ENCODE assay signal across 8 cellular contexts in the genomic region with DNA sequence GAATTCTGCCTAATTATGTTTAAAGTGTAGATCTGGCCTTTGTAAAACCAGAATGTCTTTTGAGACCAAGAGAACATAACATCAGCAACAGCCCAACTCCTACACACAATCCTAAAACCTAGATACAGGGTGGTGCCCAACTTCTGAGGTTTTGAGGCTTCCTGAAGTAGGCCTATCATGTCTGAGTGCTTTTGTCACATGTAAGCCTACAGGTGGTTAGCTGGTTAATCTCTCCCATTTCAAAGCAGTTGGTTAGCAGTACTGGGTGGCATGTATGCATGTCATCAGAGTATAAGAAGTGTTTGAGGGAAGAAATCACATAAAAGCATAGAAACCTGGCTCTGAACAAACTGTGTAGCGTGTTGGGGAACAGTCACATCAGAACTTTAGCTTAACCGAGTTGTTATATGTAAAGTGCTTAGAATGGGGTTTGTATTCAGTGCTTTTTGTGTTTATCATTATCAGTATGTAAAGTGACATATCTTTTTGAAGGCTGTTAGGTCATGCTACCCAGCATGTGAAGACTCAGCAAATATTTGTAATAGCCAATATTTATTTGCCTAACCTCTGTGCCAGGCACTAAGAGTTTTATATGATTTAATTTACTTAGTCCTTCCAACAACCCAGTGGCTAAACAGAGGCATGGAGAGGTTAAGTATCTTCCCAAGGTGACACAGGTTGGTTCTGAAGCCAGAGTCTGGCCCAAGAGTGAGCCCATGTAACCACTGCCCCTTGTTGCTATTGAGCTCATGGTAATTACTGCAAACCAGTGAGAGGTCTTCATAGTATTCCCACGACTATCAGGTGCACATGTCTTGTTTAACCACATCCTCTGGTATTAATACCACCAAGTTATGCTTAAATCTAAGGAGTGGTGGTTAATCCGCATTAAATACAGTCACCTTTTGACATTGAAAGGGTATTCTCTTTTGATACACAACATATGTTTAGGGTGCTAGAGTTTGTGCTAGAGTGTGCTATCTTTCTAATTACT. TPM values are rescaled to one million over a fixed set of nuclear protein-coding genes. Genes with fewer than 3 reads are reported as not detected.
A peak's percentile ranks its signal among the peaks of the same experiment; 100 is the strongest.
DNase-seq lines count a peak whose midpoint lies in the region; ATAC-seq, FAIRE-seq and TF ChIP-seq lines count a peak whose summit lies in the region.

No MANE protein-coding gene starts in this region.

- H3K27me3 ChIP-seq in astrocyte (ENCODE audit: insufficient read depth, low read length) (no peaks in the 10 kb centered on the region), neuron (ENCODE audit: insufficient read depth, low read length) (no peaks in the 10 kb centered on the region)

- FAIRE-seq in astrocyte (lab: Jason Lieb, UNC) = no peak

- H3K27ac ChIP-seq in astrocyte (ENCODE audit: low read depth, low read length) = no peak overlapping the region

- H3K36me3 ChIP-seq in astrocyte (ENCODE audit: insufficient read depth, low read length) (no peaks in the 10 kb centered on the region), neuron (ENCODE audit: insufficient read depth, low read length) (no peaks in the 10 kb centered on the region)

- TF ChIP-seq CTCF in NB4 (IDR thresholded peaks at IDR 0.05; ENCODE audit: low read depth, low read length) = no peak
- TF ChIP-seq CTCF in astrocyte (IDR thresholded peaks at IDR 0.05; ENCODE audit: insufficient read depth, low read depth, low read length) = no peak
- no peak for TF ChIP-seq CTCF in GM10248 (IDR thresholded peaks at IDR 0.05; ENCODE audit: control extremely low read depth, extremely low read depth, low read depth, missing control alignments)

- H3K4me2 ChIP-seq in astrocyte (ENCODE audit: low read length) = peak overlapping the region; percentile 89

- H3K27me3 Mint-ChIP-seq in astrocyte (ENCODE audit: low read depth, unreplicated experiment) = no peaks in the 10 kb centered on the region

- H3K4me3 ChIP-seq in NB4 (ENCODE audit: low read depth, low read length) (peak overlapping the region; percentile 70), astrocyte (ENCODE audit: insufficient read depth, low read depth, low read length) (no peak overlapping the region), neuron (ENCODE audit: low read length) (peak overlapping the region; percentile 62)

- H3K9ac ChIP-seq in astrocyte (ENCODE audit: low read length) = no peak overlapping the region

- H3K4me1 ChIP-seq in astrocyte (ENCODE audit: insufficient read depth, low read length) = peaks cover 37% of the 10 kb centered on the region
- H3K4me1 ChIP-seq in neuron (ENCODE audit: insufficient read depth, low read length) = peaks cover 60% of the 10 kb centered on the region

- DNase-seq in CD1c-positive myeloid dendritic cell (ENCODE audit: extremely low spot score) (peak; percentile 46), NB4 (ENCODE audit: low read depth) (peak; percentile 67), astrocyte (ENCODE audit: low read depth) (no peak), DMS114 treated with DMSO at 0.1 percent for 48 hours (lab: John Stamatoyannopoulos, UW; ENCODE audit: unreplicated experiment) (no peak), DMS153 treated with DMSO at 0.1 percent for 48 hours (lab: John Stamatoyannopoulos, UW; ENCODE audit: unreplicated experiment) (no peak), GM10248 (ENCODE audit: extremely low spot score) (no peak)

- peaks cover 34% of the 10 kb centered on the region for H3K4me1 Mint-ChIP-seq in astrocyte (ENCODE audit: low read depth, unreplicated experiment)

- H3K4me3 Mint-ChIP-seq in astrocyte (ENCODE audit: unreplicated experiment) = peak overlapping the region; percentile 73

- no peaks in the 10 kb centered on the region for H3K36me3 Mint-ChIP-seq in astrocyte (ENCODE audit: low read depth, unreplicated experiment)

- H3K27ac Mint-ChIP-seq in astrocyte (ENCODE audit: unreplicated experiment) = peak overlapping the region; percentile 86

- POLR2A ChIA-PET in GM10248 (lab: Yijun Ruan, JAX) = no interaction called here

- no peaks in the 10 kb centered on the region for H3K9me3 ChIP-seq in astrocyte (ENCODE audit: insufficient read depth, low read depth, low read length)
- H3K9me3 ChIP-seq in neuron (ENCODE audit: low read length) = no peaks in the 10 kb centered on the region

- no peaks in the 10 kb centered on the region for H3K9me3 Mint-ChIP-seq in astrocyte (ENCODE audit: unreplicated experiment)

- peaks cover 40% of the 10 kb centered on the region for H4K20me1 ChIP-seq in astrocyte (ENCODE audit: insufficient read depth, low read length)

- ATAC-seq in GM19468 (IDR thresholded peaks at IDR 0.05; ENCODE audit: extremely low read depth, unreplicated experiment) = peak; percentile 17

- CTCF ChIA-PET in GM10248 (lab: Yijun Ruan, JAX) = interaction anchor here (1.2 to 1.9 kb wide), 4 partner anchors 9 to 33 kb away, joined by 3 to 5 read pairs (median 4); no protein-coding TSS in a partner anchor

- TF ChIP-seq POLR2A in NB4 (IDR thresholded peaks at IDR 0.05; ENCODE audit: extremely low read depth, insufficient read length) = no peak

- H2AFZ ChIP-seq in astrocyte (ENCODE audit: low read depth, low read length) (no peak overlapping the region), neuron (ENCODE audit: low read depth, low read length) (no peak overlapping the region)

- H3K79me2 ChIP-seq in astrocyte (ENCODE audit: insufficient read depth, low read length) = peaks cover 71% of the 10 kb centered on the region

RNA-seq across cellular contexts. Expression of gene ADD3, which starts 2.6 kb away (rescaled TPM):
- 127 and 148 TPM in 2 replicates for total RNA-seq in astrocyte

Comparison
In these comparisons a context has a peak if more than half of its experiments do, and no peak if none do; other contexts are left out.
1. DNase-seq: peak in CD1c-positive myeloid dendritic cell (single experiment) and NB4 (single experiment); none in astrocyte (single experiment), DMS114 treated with DMSO at 0.1 percent for 48 hours (single experiment), DMS153 treated with DMSO at 0.1 percent for 48 hours (single experiment) and GM10248 (single experiment).